8 cellular contexts compared by ENCODE assay signal in the genomic region with DNA sequence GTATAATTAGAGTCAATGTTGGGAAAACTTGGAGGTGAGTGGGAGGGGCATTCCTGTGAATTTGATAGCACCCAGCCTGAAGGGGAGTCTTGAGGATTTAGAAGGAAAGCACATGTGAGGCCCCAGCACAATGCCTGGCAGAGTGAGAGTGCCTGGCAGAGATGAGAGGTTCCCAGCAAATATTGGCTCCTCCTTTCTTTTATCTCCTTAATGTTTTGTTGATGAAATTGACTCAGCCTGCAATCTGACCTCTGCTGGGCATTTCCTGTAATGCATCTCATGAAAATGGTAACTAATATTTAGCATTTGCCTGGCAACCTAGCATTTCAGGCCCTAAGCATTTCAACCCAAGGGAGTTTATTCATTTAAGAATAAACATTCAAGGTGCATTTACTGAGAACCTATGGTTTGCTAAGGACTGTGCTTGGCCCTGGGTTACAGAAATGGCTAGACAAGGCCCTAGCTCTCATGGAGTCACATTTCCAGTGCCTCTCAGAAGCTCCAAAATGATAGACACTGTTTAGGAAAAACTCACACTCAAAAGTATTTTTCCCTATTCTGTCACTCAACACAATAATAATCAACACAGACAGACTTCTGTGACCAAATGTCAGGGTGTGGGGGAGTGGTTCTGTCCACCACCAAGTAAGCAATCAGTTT. TPM values are rescaled to one million over a fixed set of nuclear protein-coding genes. Genes with fewer than 3 reads are reported as not detected.
DNase-seq lines count a peak whose midpoint lies in the region; TF ChIP-seq lines count a peak whose summit lies in the region.

No MANE protein-coding gene starts in this region.

- H3K56ac ChIP-seq in mesendoderm (ENCODE audit: low read length): peak overlapping the region; percentile 66

- peak overlapping the region; percentile 53 for H2BK5ac ChIP-seq in mesendoderm (ENCODE audit: low read length)

- DNase-seq in AG04450 (ENCODE audit: low read depth, low spot score) (no peak), NCI-H1694 treated with DMSO at 0.1 percent for 48 hours (lab: John Stamatoyannopoulos, UW) (peak; percentile 7), mesendoderm (peak; percentile 73), substantia nigra (lab: John Stamatoyannopoulos, UW) (peak in 8 of 49 donors; percentile 6 to 39 (median 22)), COR-L47 (lab: John Stamatoyannopoulos, UW) (no peak)
- DNase-seq in effector memory CD4-positive, alpha-beta T cell: peak; percentile 7 to 20 (median 8)

- no peaks in the 10 kb centered on the region for H3K79me2 ChIP-seq in mesendoderm (ENCODE audit: control insufficient read depth, insufficient read depth, low read length)

- peaks cover 15% of the 10 kb centered on the region for H3K36me3 ChIP-seq in effector memory CD4-positive, alpha-beta T cell (ENCODE audit: control insufficient read depth, insufficient read depth, low read length)
- no peaks in the 10 kb centered on the region for H3K36me3 ChIP-seq in mesendoderm (ENCODE audit: control insufficient read depth, insufficient read depth, low read length)

- peak overlapping the region; percentile 35 for H3K9ac ChIP-seq in mesendoderm (ENCODE audit: low read length)

- H3K79me1 ChIP-seq in mesendoderm (ENCODE audit: low read length): no peaks in the 10 kb centered on the region

- H3K4me3 ChIP-seq in AG04450 (ENCODE audit: low read depth, low read length): no peak overlapping the region
- H3K4me3 ChIP-seq in WI38 (ENCODE audit: low read depth, low read length): no peak overlapping the region
- H3K4me3 ChIP-seq in effector memory CD4-positive, alpha-beta T cell (ENCODE audit: insufficient read depth, low read depth, low read length, poor library complexity, severe bottlenecking): no peak overlapping the region
- no peak overlapping the region for H3K4me3 ChIP-seq in mesendoderm (ENCODE audit: low read length)

- peak overlapping the region; percentile 51 for H3K18ac ChIP-seq in mesendoderm (ENCODE audit: low read length)

- H2BK120ac ChIP-seq in mesendoderm (ENCODE audit: low read depth, low read length): peak overlapping the region; percentile 13

- H3K9me3 ChIP-seq in AG04450 (ENCODE audit: control insufficient read depth, insufficient read depth, low read length): no peaks in the 10 kb centered on the region
- H3K9me3 ChIP-seq in effector memory CD4-positive, alpha-beta T cell (ENCODE audit: control insufficient read depth, low read length): no peaks in the 10 kb centered on the region

- TF ChIP-seq CTCF in AG04450 (IDR thresholded peaks at IDR 0.05; ENCODE audit: low read depth, low read length) (peak; percentile 83), GM12874 (IDR thresholded peaks at IDR 0.05; ENCODE audit: insufficient read depth, low read depth, low read length) (peak; percentile 41; the same call in 1 of the 2 replicates), WI38 (IDR thresholded peaks at IDR 0.05; ENCODE audit: low read depth, low read length) (peak; percentile 53)

- CTCF ChIA-PET in AG04450 (lab: Charles Lee): interaction anchor here (0.6 to 3.9 kb wide), 15 partner anchors 9 to 227 kb away, joined by 3 to 53 read pairs (median 6); a partner anchor contains a TSS

- H4K5ac ChIP-seq in mesendoderm (ENCODE audit: low read length): no peak overlapping the region

- H3K4me1 ChIP-seq in effector memory CD4-positive, alpha-beta T cell (ENCODE audit: control insufficient read depth, insufficient read depth, low read length, poor library complexity, severe bottlenecking): no peaks in the 10 kb centered on the region
- H3K4me1 ChIP-seq in mesendoderm (ENCODE audit: control insufficient read depth, low read depth, low read length): peaks cover 13% of the 10 kb centered on the region

- H3K27ac ChIP-seq in AG04450 (ENCODE audit: low read depth, low read length) (no peak overlapping the region), mesendoderm (ENCODE audit: low read depth, low read length) (no peak overlapping the region), substantia nigra (ENCODE audit: low read depth, low read length, poor library complexity, severe bottlenecking) (peak overlapping the region; percentile 75)
- no peak overlapping the region for H3K27ac ChIP-seq in effector memory CD4-positive, alpha-beta T cell (ENCODE audit: insufficient read depth, low read length, poor library complexity, severe bottlenecking)

- no peak overlapping the region for H2BK15ac ChIP-seq in mesendoderm (replicated peaks; ENCODE audit: low read depth)

- POLR2A ChIA-PET in AG04450 (lab: Yijun Ruan, JAX): no interaction called here

- no peak overlapping the region for H3K4ac ChIP-seq in mesendoderm (ENCODE audit: low read depth, low read length)

- no peak overlapping the region for H3K4me2 ChIP-seq in mesendoderm (ENCODE audit: low read length)

- H3K27me3 ChIP-seq in AG04450 (ENCODE audit: control insufficient read depth, insufficient read depth, low read length): no peaks in the 10 kb centered on the region
- no peaks in the 10 kb centered on the region for H3K27me3 ChIP-seq in effector memory CD4-positive, alpha-beta T cell (replicated peaks; ENCODE audit: control insufficient read depth, insufficient read depth, low read length, poor library complexity, severe bottlenecking)
- H3K27me3 ChIP-seq in mesendoderm (ENCODE audit: insufficient read depth, low read length, poor library complexity): no peaks in the 10 kb centered on the region

- no peak overlapping the region for H3K23ac ChIP-seq in mesendoderm (ENCODE audit: low read length)

- peak overlapping the region; percentile 75 for H2AK5ac ChIP-seq in mesendoderm (ENCODE audit: low read length)

- H4K8ac ChIP-seq in mesendoderm (ENCODE audit: low read depth, low read length): no peak overlapping the region

RNA-seq across cellular contexts. Expression of a gene that starts 19.0 kb away (rescaled TPM):
- 85.9 and 109 TPM in 2 replicates for polyA plus RNA-seq in AG04450 (2011; rRNA removed)
- polyA minus RNA-seq in AG04450 (2011; rRNA and poly(A)+ RNA removed): 31.4 and 40.9 TPM in 2 replicates
- 316 TPM for polyA plus RNA-seq in mesendoderm (2013, experiment 1 of 2)
- 310 TPM for polyA plus RNA-seq in mesendoderm (2013, experiment 2 of 2)

Comparison
In these comparisons a context has a peak if more than half of its experiments do, and no peak if none do; other contexts are left out.
1. DNase-seq: peak in NCI-H1694 treated with DMSO at 0.1 percent for 48 hours (single experiment), effector memory CD4-positive, alpha-beta T cell (3 of 3) and mesendoderm (single experiment); none in AG04450 (single experiment) and COR-L47 (single experiment).
2. Peak in every context shown above with its lines, with median percentiles within 50 percentile points of each other: CTCF ChIP-seq.